24 cellular contexts compared by ENCODE assay signal in genomic region chr16:10220942-10221341, GRCh38. TPM values are rescaled to one million over a fixed set of nuclear protein-coding genes. Genes with fewer than 3 reads are reported as not detected.
DNase-seq lines count a peak whose midpoint lies in the region; ATAC-seq, FAIRE-seq and TF ChIP-seq lines count a peak whose summit lies in the region.
"Had no signal": no experiment of that assay in that cellular context is flagged by ENCODE, and none has a peak within 500 bp of the region (broad histone marks: within the 10 kb centered on the region; RNA-seq: fewer than 3 reads in every experiment).

No MANE protein-coding gene starts in this region.

- no peak for TF ChIP-seq EP300 in suprapubic skin (IDR thresholded peaks at IDR 0.05)

- H3K27ac ChIP-seq in BLaER1 treated with 17β-estradiol and CSF1 and Interleukin-3, amounts not matched to agents 10 nM and 100 nM = no peak overlapping the region
- H3K27ac ChIP-seq in KOPT-K1 (ENCODE audit: low read depth, low read length, poor library complexity, severe bottlenecking) = peak overlapping the region; percentile 53
- no peak overlapping the region for H3K27ac ChIP-seq in suprapubic skin

- no peaks in the 10 kb centered on the region for H3K9me3 ChIP-seq in BLaER1 treated with 17β-estradiol and CSF1 and Interleukin-3, amounts not matched to agents 10 nM and 100 nM (replicated peaks in 1 of 11)
- no peaks in the 10 kb centered on the region for H3K9me3 ChIP-seq in KOPT-K1 (ENCODE audit: insufficient read depth, low read length, poor library complexity, severe bottlenecking)
- H3K9me3 ChIP-seq in suprapubic skin = no peaks in the 10 kb centered on the region
- H3K9me3 ChIP-seq: BE2C had no signal

- DNase-seq in GM18507 (ENCODE audit: extremely low spot score, insufficient read length, low read depth) (no peak), suprapubic skin (ENCODE audit: low spot score in 2 of 2) (no peak), KBM-7 (no peak)
- DNase-seq: 8988T; ACHN; BE2C; C1 segment of cervical spinal cord; CD4-positive, alpha-beta memory T cell; CD4-positive, CD25-positive, alpha-beta regulatory T cell; CD8-positive, alpha-beta memory T cell; COR-L47; DMS 273 treated with DMSO at 0.1 percent for 48 hours; DMS153; DMS53; DMS79; GF-D8 had no signal

- peaks cover 4 to 70% (median 53%) of the 10 kb centered on the region in 10 experiments; a peak in 19 of 20 replicates for H3K4me1 ChIP-seq in BLaER1 treated with 17β-estradiol and CSF1 and Interleukin-3, amounts not matched to agents 10 nM and 100 nM
- H3K4me1 ChIP-seq in suprapubic skin = no peaks in the 10 kb centered on the region
- H3K4me1 ChIP-seq: BE2C had no signal

- TF ChIP-seq CTCF in suprapubic skin (IDR thresholded peaks at IDR 0.05) = no peak

- TF ChIP-seq POLR2A in suprapubic skin (IDR thresholded peaks at IDR 0.05) (no peak), GM18505 (IDR thresholded peaks at IDR 0.05; ENCODE audit: borderline replicate concordance, extremely low read depth, insufficient read depth, insufficient read length) (no peak)

- no peaks in the 10 kb centered on the region for H4K20me1 ChIP-seq in BLaER1 treated with 17β-estradiol and CSF1 and Interleukin-3, amounts not matched to agents 10 nM and 100 nM

- H3K4me3 ChIP-seq in BLaER1 treated with 17β-estradiol and CSF1 and Interleukin-3, amounts not matched to agents 10 nM and 100 nM = no peak overlapping the region
- H3K4me3 ChIP-seq in suprapubic skin = no peak overlapping the region

- H3K4me2 ChIP-seq in BLaER1 treated with 17β-estradiol and CSF1 and Interleukin-3, amounts not matched to agents 10 nM and 100 nM = peak overlapping the region in 8 of 11 experiments; percentile 8 to 66 (median 51); a peak in 17 of 22 replicates

- in situ Hi-C loops in KBM-7 (cut with MboI; ENCODE audit: low pct_unique_long_range_greater_than_20kb, low sequenced_read_pairs) = no loop called here

- H3K9ac ChIP-seq in BLaER1 treated with 17β-estradiol and CSF1 and Interleukin-3, amounts not matched to agents 10 nM and 100 nM = no peak overlapping the region

- no peaks in the 10 kb centered on the region for H3K27me3 ChIP-seq in BLaER1 treated with 17β-estradiol and CSF1 and Interleukin-3, amounts not matched to agents 10 nM and 100 nM
- H3K27me3 ChIP-seq in suprapubic skin = peaks cover 26% of the 10 kb centered on the region
- H3K27me3 ChIP-seq: BE2C had no signal

- no peak for ATAC-seq in GM18505 (IDR thresholded peaks at IDR 0.05; ENCODE audit: unreplicated experiment)
- ATAC-seq in GM21360 (IDR thresholded peaks at IDR 0.05; ENCODE audit: unreplicated experiment) = no peak

- 62% methylated on average over 3 of the region's 3 CpGs for WGBS in suprapubic skin

- peak; percentile 55 for FAIRE-seq in GM18507 (lab: Jason Lieb, UNC)
- FAIRE-seq: A204.1, G401.6, GM12891, GM19239 had no signal

- no peaks in the 10 kb centered on the region for H3K36me3 ChIP-seq in BLaER1 treated with 17β-estradiol and CSF1 and Interleukin-3, amounts not matched to agents 10 nM and 100 nM
- H3K36me3 ChIP-seq in KOPT-K1 (ENCODE audit: insufficient read depth, low read length) = no peaks in the 10 kb centered on the region
- no peaks in the 10 kb centered on the region for H3K36me3 ChIP-seq in suprapubic skin
- H3K36me3 ChIP-seq: BE2C had no signal

RNA-seq across cellular contexts. Expression of gene GRIN2A, which starts 38.7 kb away (rescaled TPM):
- 1 to 10 TPM in 2 of 4 donors, under 1 TPM in 2; 0.08 to 5.4 (median 1.3) TPM for total RNA-seq in suprapubic skin
- total RNA-seq: CD4-positive, alpha-beta memory T cell; CD4-positive, CD25-positive, alpha-beta regulatory T cell; CD8-positive, alpha-beta memory T cell had no signal
